8 cellular contexts compared by ENCODE assay signal in genomic region chr1:30911061-30911954, GRCh38. TPM values are rescaled to one million over a fixed set of nuclear protein-coding genes. Genes with fewer than 3 reads are reported as not detected.
DNase-seq lines count a peak whose midpoint lies in the region; ATAC-seq and TF ChIP-seq lines count a peak whose summit lies in the region.

No MANE protein-coding gene starts in this region.

- peak; percentile 72 for TF ChIP-seq CTCF in HL-60 (IDR thresholded peaks at IDR 0.05; ENCODE audit: insufficient read depth, low read length)

- peak; percentile 56 for ATAC-seq in stimulated activated memory B cell treated with anti-CD40 and anti-IgM and Interleukin-4, amounts not matched to agents 10 μg/mL and 1 μg/mL and 100 μg/mL, for 72 hours
- ATAC-seq in HG03354 (IDR thresholded peaks at IDR 0.05; ENCODE audit: poor library complexity, severe bottlenecking, unreplicated experiment): no peak

- H3K27ac ChIP-seq in CD8-positive, alpha-beta memory T cell (ENCODE audit: low read depth, low read length): no peak overlapping the region
- H3K27ac ChIP-seq in HL-60 (replicated peaks): no peak overlapping the region
- H3K27ac ChIP-seq in epithelial cell of prostate: no peak overlapping the region

- H3K4me3 ChIP-seq in CD8-positive, alpha-beta memory T cell (ENCODE audit: low read length): no peak overlapping the region
- no peak overlapping the region for H3K4me3 ChIP-seq in HL-60 (replicated peaks; ENCODE audit: insufficient read depth, low read length)

- POLR2A ChIA-PET in CD8-positive, alpha-beta memory T cell (lab: Charles Lee): no interaction called here

- peaks cover 15% of the 10 kb centered on the region for H3K27me3 ChIP-seq in CD8-positive, alpha-beta memory T cell (ENCODE audit: insufficient read depth, low read length, poor library complexity, severe bottlenecking)
- H3K27me3 ChIP-seq in HL-60 (ENCODE audit: insufficient read depth, poor library complexity, severe bottlenecking): peaks cover 34% of the 10 kb centered on the region

- DNase-seq in CD8-positive, alpha-beta memory T cell: peak in 4 of 5 donors; percentile 19 to 64 (median 23)
- DNase-seq in HL-60 (ENCODE audit: low read depth in 1 of 2, low spot score in 1 of 2): peak; percentile 65 to 66
- DNase-seq in NCI-H748 (lab: John Stamatoyannopoulos, UW; ENCODE audit: unreplicated experiment): peak; percentile 61
- DNase-seq in activated CD8-positive, alpha-beta memory T cell treated with anti-CD3 and anti-CD28 coated beads for 48 hours (ENCODE audit: low read depth in 2 of 3, low spot score in 2 of 3): peak in 2 of 3 experiments; percentile 37 to 39
- peak; percentile 20 for DNase-seq in epithelial cell of prostate (ENCODE audit: low read depth, low spot score)
- DNase-seq in midbrain (lab: John Stamatoyannopoulos, UW): peak; percentile 86

- no peaks in the 10 kb centered on the region for H3K9me3 Mint-ChIP-seq in CD8-positive, alpha-beta memory T cell
- H3K9me3 Mint-ChIP-seq in stimulated activated memory B cell treated with anti-CD40 and anti-IgM and Interleukin-4, amounts not matched to agents 10 μg/mL and 1 μg/mL and 100 μg/mL, for 72 hours: no peaks in the 10 kb centered on the region

- H3K4me1 ChIP-seq in CD8-positive, alpha-beta memory T cell (ENCODE audit: insufficient read depth, low read length): peaks cover 15% of the 10 kb centered on the region

- peak overlapping the region in 3 of 8 donors; percentile 9 to 38 (median 29) for H3K27ac Mint-ChIP-seq in CD8-positive, alpha-beta memory T cell
- no peak overlapping the region for H3K27ac Mint-ChIP-seq in stimulated activated memory B cell treated with anti-CD40 and anti-IgM and Interleukin-4, amounts not matched to agents 10 μg/mL and 1 μg/mL and 100 μg/mL, for 72 hours

- CTCF ChIA-PET in CD8-positive, alpha-beta memory T cell (lab: Charles Lee): interaction anchor here (0.6 to 3.8 kb wide), 7 partner anchors 29 to 241 kb away, joined by 3 to 45 read pairs (median 3); no protein-coding TSS in a partner anchor

- H3K36me3 Mint-ChIP-seq in CD8-positive, alpha-beta memory T cell: no peaks in the 10 kb centered on the region
- no peaks in the 10 kb centered on the region for H3K36me3 Mint-ChIP-seq in stimulated activated memory B cell treated with anti-CD40 and anti-IgM and Interleukin-4, amounts not matched to agents 10 μg/mL and 1 μg/mL and 100 μg/mL, for 72 hours

- H3K36me3 ChIP-seq in CD8-positive, alpha-beta memory T cell (ENCODE audit: insufficient read depth, low read length): no peaks in the 10 kb centered on the region

- peak overlapping the region in 3 of 7 donors; percentile 11 to 75 (median 59) for H3K4me3 Mint-ChIP-seq in CD8-positive, alpha-beta memory T cell
- no peak overlapping the region for H3K4me3 Mint-ChIP-seq in stimulated activated memory B cell treated with anti-CD40 and anti-IgM and Interleukin-4, amounts not matched to agents 10 μg/mL and 1 μg/mL and 100 μg/mL, for 72 hours

- H3K4me1 Mint-ChIP-seq in CD8-positive, alpha-beta memory T cell: peaks cover 14 to 19% (median 15%) of the 10 kb centered on the region in 3 donors
- peaks cover 42% of the 10 kb centered on the region for H3K4me1 Mint-ChIP-seq in stimulated activated memory B cell treated with anti-CD40 and anti-IgM and Interleukin-4, amounts not matched to agents 10 μg/mL and 1 μg/mL and 100 μg/mL, for 72 hours

- H3K9me3 ChIP-seq in CD8-positive, alpha-beta memory T cell (ENCODE audit: low read length): no peaks in the 10 kb centered on the region

- peaks cover 20 to 30% of the 10 kb centered on the region in 2 donors for H3K27me3 Mint-ChIP-seq in CD8-positive, alpha-beta memory T cell
- H3K27me3 Mint-ChIP-seq in stimulated activated memory B cell treated with anti-CD40 and anti-IgM and Interleukin-4, amounts not matched to agents 10 μg/mL and 1 μg/mL and 100 μg/mL, for 72 hours: peaks cover 52% of the 10 kb centered on the region

RNA-seq across cellular contexts. Expression of gene SDC3, which starts 2.8 kb away (rescaled TPM):
- total RNA-seq in CD8-positive, alpha-beta memory T cell: under 1 TPM; 0.44 TPM
- polyA plus RNA-seq in CD8-positive, alpha-beta memory T cell: not detected

Comparison
In these comparisons a context has a peak if more than half of its experiments do, and no peak if none do; other contexts are left out.
1. DNase-seq: peak in every context shown above with its lines; median percentile 86 in midbrain; 66 in HL-60; 61 in NCI-H748; 38 in activated CD8-positive, alpha-beta memory T cell treated with anti-CD3 and anti-CD28 coated beads for 48 hours; 23 in CD8-positive, alpha-beta memory T cell; 20 in epithelial cell of prostate.